In the genomic region with DNA sequence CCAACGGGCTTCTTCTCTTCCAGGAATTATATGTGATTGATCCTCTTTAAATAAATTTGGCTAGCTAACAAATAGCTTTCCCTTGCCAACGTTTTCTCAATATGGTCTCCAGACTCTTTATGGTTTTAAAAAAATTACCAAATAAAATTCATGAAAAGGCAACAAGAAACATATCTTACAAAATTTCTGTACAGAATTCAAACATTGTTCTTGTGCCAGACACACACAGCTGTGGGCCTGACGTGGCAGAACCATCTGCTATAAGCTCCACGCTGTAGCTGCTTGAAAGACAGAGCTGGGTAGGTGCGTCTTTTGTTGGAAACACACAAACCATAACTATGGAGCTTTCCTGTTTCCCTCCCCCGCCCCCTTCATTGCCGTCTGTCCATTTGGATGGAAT, we compare ENCODE assay signal across 27 cellular contexts.
DNase-seq lines count a peak whose midpoint lies in the region; ATAC-seq lines count a peak whose summit lies in the region.
"Had no signal": no experiment of that assay in that cellular context is flagged by ENCODE, and none has a peak within 500 bp of the region (broad histone marks: within the 10 kb centered on the region; RNA-seq: fewer than 3 reads in every experiment).

No MANE protein-coding gene starts in this region.

- H3K9me3 ChIP-seq in SJCRH30 (replicated peaks), result no peaks in the 10 kb centered on the region

- no peak overlapping the region for H3K27ac Mint-ChIP-seq in activated CD4-positive, alpha-beta T cell treated with anti-CD3 and anti-CD28 coated beads, Interleukin-2, amount 10 ng/mL, durations not matched to agents 7 days and 5 days
- H3K27ac Mint-ChIP-seq: activated naive CD4-positive, alpha-beta T cell treated with anti-CD3 and anti-CD28 coated beads for 36 hours; HFFc6; natural killer cell treated with Interleukin-12 subunit alpha and Interleukin-12 subunit beta and Interleukin-15 and Interleukin-18, amount 100 ng/mL, for 72 hours; stimulated activated memory B cell treated with anti-CD40 and anti-IgM and Interleukin-4, amounts not matched to agents 10 μg/mL and 1 μg/mL and 100 μg/mL, for 72 hours had no signal

- H3K27ac ChIP-seq in temporal lobe (ENCODE audit: low read depth, low read length) (peak overlapping the region; percentile 87), SJCRH30 (no peak overlapping the region)
- H3K27ac ChIP-seq: 22Rv1, psoas muscle, SJSA1, skin epidermis had no signal

- intact Hi-C loops in left colon (cut with DNase I, micrococcal nuclease), result no loop called here

- peaks cover 3% of the 10 kb centered on the region for H3K9me3 Mint-ChIP-seq in activated CD4-positive, alpha-beta T cell treated with anti-CD3 and anti-CD28 coated beads, Interleukin-2, amount 10 ng/mL, durations not matched to agents 7 days and 5 days

- ATAC-seq in left colon, result no peak
- ATAC-seq: natural killer cell treated with Interleukin-12 subunit alpha and Interleukin-12 subunit beta and Interleukin-15 and Interleukin-18, amount 100 ng/mL, for 72 hours; psoas muscle; stimulated activated memory B cell treated with anti-CD40 and anti-IgM and Interleukin-4, amounts not matched to agents 10 μg/mL and 1 μg/mL and 100 μg/mL, for 72 hours had no signal

- no peaks in the 10 kb centered on the region for H3K36me3 Mint-ChIP-seq in activated CD4-positive, alpha-beta T cell treated with anti-CD3 and anti-CD28 coated beads, Interleukin-2, amount 10 ng/mL, durations not matched to agents 7 days and 5 days (ENCODE audit: low read depth)

- H3K36me3 ChIP-seq in SJCRH30, result no peaks in the 10 kb centered on the region
- H3K36me3 ChIP-seq: SJSA1 had no signal

- CTCF ChIA-PET in activated CD4-positive, alpha-beta T cell treated with anti-CD3 and anti-CD28 coated beads, Interleukin-2, amount 10 ng/mL, durations not matched to agents 7 days and 5 days (lab: Charles Lee), result interaction anchor here (0.6 kb wide), 1 partner anchor 78 kb away, joined by 3 read pairs; no protein-coding TSS in a partner anchor

- H3K27me3 Mint-ChIP-seq in activated CD4-positive, alpha-beta T cell treated with anti-CD3 and anti-CD28 coated beads, Interleukin-2, amount 10 ng/mL, durations not matched to agents 7 days and 5 days, result no peaks in the 10 kb centered on the region
- H3K27me3 Mint-ChIP-seq: natural killer cell treated with Interleukin-12 subunit alpha and Interleukin-12 subunit beta and Interleukin-15 and Interleukin-18, amount 100 ng/mL, for 72 hours; stimulated activated memory B cell treated with anti-CD40 and anti-IgM and Interleukin-4, amounts not matched to agents 10 μg/mL and 1 μg/mL and 100 μg/mL, for 72 hours had no signal

- H3K4me1 Mint-ChIP-seq in activated CD4-positive, alpha-beta T cell treated with anti-CD3 and anti-CD28 coated beads, Interleukin-2, amount 10 ng/mL, durations not matched to agents 7 days and 5 days, result no peaks in the 10 kb centered on the region
- H3K4me1 Mint-ChIP-seq: stimulated activated memory B cell treated with anti-CD40 and anti-IgM and Interleukin-4, amounts not matched to agents 10 μg/mL and 1 μg/mL and 100 μg/mL, for 72 hours had no signal

- POLR2A ChIA-PET in activated CD4-positive, alpha-beta T cell treated with anti-CD3 and anti-CD28 coated beads, Interleukin-2, amount 10 ng/mL, durations not matched to agents 7 days and 5 days (lab: Charles Lee), result no interaction called here

- no peak overlapping the region for H3K4me3 Mint-ChIP-seq in activated CD4-positive, alpha-beta T cell treated with anti-CD3 and anti-CD28 coated beads, Interleukin-2, amount 10 ng/mL, durations not matched to agents 7 days and 5 days
- H3K4me3 Mint-ChIP-seq: activated naive CD4-positive, alpha-beta T cell treated with anti-CD3 and anti-CD28 coated beads for 36 hours; HFFc6; natural killer cell treated with Interleukin-12 subunit alpha and Interleukin-12 subunit beta and Interleukin-15 and Interleukin-18, amount 100 ng/mL, for 72 hours; stimulated activated memory B cell treated with anti-CD40 and anti-IgM and Interleukin-4, amounts not matched to agents 10 μg/mL and 1 μg/mL and 100 μg/mL, for 72 hours had no signal

- DNase-seq in DMS 273 (lab: John Stamatoyannopoulos, UW; ENCODE audit: unreplicated experiment) (peak; percentile 75), DMS 273 treated with DMSO at 0.1 percent for 48 hours (lab: John Stamatoyannopoulos, UW) (no peak), fibroblast of gingiva (ENCODE audit: low read depth) (peak; percentile 24), middle frontal gyrus (ENCODE audit: extremely low spot score, low spot score) (peak; percentile 72), left colon (no peak), SJCRH30 (no peak)
- DNase-seq in activated CD4-positive, alpha-beta T cell treated with anti-CD3 and anti-CD28 coated beads, Interleukin-2, amount 10 ng/mL, durations not matched to agents 7 days and 5 days, result no peak
- DNase-seq: activated CD4-positive, alpha-beta T cell treated with anti-CD3 and anti-CD28 coated beads for 1 hour; activated naive CD4-positive, alpha-beta T cell treated with anti-CD3 and anti-CD28 coated beads for 36 hours; activated T-cell treated with anti-CD3 and anti-CD28 coated beads, Interleukin-2, amount 50 U/mL, for 48 hours; amniotic stem cell; central memory CD4-positive, alpha-beta T cell; DMS79; HFFc6; KBM-7; left cardiac atrium; MM.1S; NCI-H82; psoas muscle; stimulated activated CD4-positive, alpha-beta T cell treated with anti-CD3 and anti-CD28 coated beads, Interleukin-1b, Interleukin-23, amount 100 ng/mL, for 48 hours; T-helper 1 cell had no signal

- H3K4me3 ChIP-seq in SJCRH30, result no peak overlapping the region
- H3K4me3 ChIP-seq: psoas muscle, SJSA1, skin epidermis had no signal

- H3K27me3 ChIP-seq in SJCRH30, result no peaks in the 10 kb centered on the region
- H3K27me3 ChIP-seq: SJSA1 had no signal

- peaks cover 12% of the 10 kb centered on the region for H3K4me1 ChIP-seq in SJCRH30
- H3K4me1 ChIP-seq: psoas muscle, SJSA1 had no signal

Comparison
In these comparisons a context has a peak if more than half of its experiments do, and no peak if none do; other contexts are left out.
1. DNase-seq: peak in DMS 273 (single experiment), fibroblast of gingiva (single experiment) and middle frontal gyrus (single experiment); none in DMS 273 treated with DMSO at 0.1 percent for 48 hours (single experiment), left colon (0 of 2), activated CD4-positive, alpha-beta T cell treated with anti-CD3 and anti-CD28 coated beads, Interleukin-2, amount 10 ng/mL, durations not matched to agents 7 days and 5 days (single experiment) and SJCRH30 (0 of 2).